Comparison of ENCODE assay signal across 20 cellular contexts in genomic region chr15:28260317-28260716, GRCh38.
"Had no signal": no experiment of that assay in that cellular context is flagged by ENCODE, and none has a peak within 500 bp of the region (broad histone marks: within the 10 kb centered on the region; RNA-seq: fewer than 3 reads in every experiment).

No MANE protein-coding gene starts in this region.

- H3K9ac ChIP-seq: neural progenitor cell had no signal

- H3K4me3 Mint-ChIP-seq: dendritic cell treated with granulocyte-macrophage colony-stimulating factor and Interleukin-4, amounts not matched to agents 40 ng/mL and 50 ng/mL, for 4 days; effector memory CD8-positive, alpha-beta T cell; memory B cell; natural killer cell treated with Interleukin-12 subunit alpha and Interleukin-12 subunit beta and Interleukin-15 and Interleukin-18, amount 100 ng/mL, for 72 hours; neural progenitor cell; stimulated activated effector memory CD8-positive, alpha-beta T cell treated with anti-CD3 and anti-CD28 coated beads, Interleukin-12 subunit alpha, Interleukin-12 subunit beta, amount 100 ng/mL, for 72 hours had no signal

- H3K4me2 ChIP-seq: neural progenitor cell had no signal

- ATAC-seq: effector memory CD8-positive, alpha-beta T cell; left colon; natural killer cell treated with Interleukin-12 subunit alpha and Interleukin-12 subunit beta and Interleukin-15 and Interleukin-18, amount 100 ng/mL, for 72 hours; stimulated activated effector memory CD8-positive, alpha-beta T cell treated with anti-CD3 and anti-CD28 coated beads, Interleukin-12 subunit alpha, Interleukin-12 subunit beta, amount 100 ng/mL, for 72 hours; stimulated activated naive CD8-positive, alpha-beta T cell treated with anti-CD3 and anti-CD28 coated beads, Interleukin-15, Interleukin-2, amounts not matched to agents 100 U/mL and 50 U/mL, for 24 hours had no signal

- H3K27me3 Mint-ChIP-seq: dendritic cell treated with granulocyte-macrophage colony-stimulating factor and Interleukin-4, amounts not matched to agents 40 ng/mL and 50 ng/mL, for 4 days; effector memory CD8-positive, alpha-beta T cell; memory B cell; natural killer cell treated with Interleukin-12 subunit alpha and Interleukin-12 subunit beta and Interleukin-15 and Interleukin-18, amount 100 ng/mL, for 72 hours; progenitor cell of endocrine pancreas had no signal

- H3K9me3 ChIP-seq: heart left ventricle, ovary, right lobe of liver, tibial artery, upper lobe of left lung, uterus had no signal

- H3K27ac ChIP-seq: heart left ventricle, neural progenitor cell, ovary, right lobe of liver, tibial artery, upper lobe of left lung, uterus had no signal

- H3K4me3 ChIP-seq: heart left ventricle, neural progenitor cell, ovary, right lobe of liver, tibial artery, upper lobe of left lung, uterus had no signal

- H3K9me3 Mint-ChIP-seq: dendritic cell treated with granulocyte-macrophage colony-stimulating factor and Interleukin-4, amounts not matched to agents 40 ng/mL and 50 ng/mL, for 4 days; effector memory CD8-positive, alpha-beta T cell; memory B cell; natural killer cell treated with Interleukin-12 subunit alpha and Interleukin-12 subunit beta and Interleukin-15 and Interleukin-18, amount 100 ng/mL, for 72 hours; neural progenitor cell; stimulated activated effector memory CD8-positive, alpha-beta T cell treated with anti-CD3 and anti-CD28 coated beads, Interleukin-12 subunit alpha, Interleukin-12 subunit beta, amount 100 ng/mL, for 72 hours had no signal

- DNase-seq: effector memory CD8-positive, alpha-beta T cell; foreskin melanocyte; hippocampal formation; left colon; midbrain; ovary; right lobe of liver; stimulated activated CD4-positive, alpha-beta T cell treated with anti-CD3 and anti-CD28 coated beads, Interleukin-4, amount 100 ng/mL, for 1 hour; stimulated activated CD8-positive, alpha-beta memory T cell treated with anti-CD3 and anti-CD28 coated beads, Interleukin-4, amount 100 ng/mL, for 48 hours; stimulated activated naive CD8-positive, alpha-beta T cell treated with anti-CD3 and anti-CD28 coated beads, Interleukin-15, Interleukin-2, amounts not matched to agents 100 U/mL and 50 U/mL, for 24 hours; tibial artery; upper lobe of left lung; uterus had no signal

- H3K4me1 Mint-ChIP-seq: neural progenitor cell had no signal

- H3K27me3 ChIP-seq: heart left ventricle, neural progenitor cell, ovary, right lobe of liver, tibial artery, upper lobe of left lung, uterus had no signal

- H3K27ac Mint-ChIP-seq: dendritic cell treated with granulocyte-macrophage colony-stimulating factor and Interleukin-4, amounts not matched to agents 40 ng/mL and 50 ng/mL, for 4 days; memory B cell; natural killer cell treated with Interleukin-12 subunit alpha and Interleukin-12 subunit beta and Interleukin-15 and Interleukin-18, amount 100 ng/mL, for 72 hours; neural progenitor cell; progenitor cell of endocrine pancreas; stimulated activated effector memory CD8-positive, alpha-beta T cell treated with anti-CD3 and anti-CD28 coated beads, Interleukin-12 subunit alpha, Interleukin-12 subunit beta, amount 100 ng/mL, for 72 hours had no signal

- H3K36me3 ChIP-seq: neural progenitor cell, ovary, uterus had no signal

- H3K4me1 ChIP-seq: neural progenitor cell, right lobe of liver, tibial artery, upper lobe of left lung, uterus had no signal
